In genomic region chr11:65555693-65556231, GRCh38 we compare ENCODE assay signal across 8 cellular contexts. TPM values are rescaled to one million over a fixed set of nuclear protein-coding genes. Genes with fewer than 3 reads are reported as not detected.
DNase-seq lines count a peak whose midpoint lies in the region; ATAC-seq and TF ChIP-seq lines count a peak whose summit lies in the region.

No MANE protein-coding gene starts in this region.

- DNase-seq in activated naive CD4-positive, alpha-beta T cell treated with Interleukin-2 at 50 U/mL for 16 hours: peak; percentile 41
- DNase-seq in activated naive CD4-positive, alpha-beta T cell treated with anti-CD3 and anti-CD28 coated beads, Interleukin-2, amount 50 U/mL, for 16 hours: no peak
- DNase-seq in hepatocyte (ENCODE audit: low spot score) (peak; percentile 80), uterus (peak in 1 of 2 donors; percentile 63), NCI-H2171 (lab: John Stamatoyannopoulos, UW) (no peak), NCI-H2081 (lab: John Stamatoyannopoulos, UW) (no peak)

- intact Hi-C loops in uterus (cut with DNase I; ENCODE audit: low total_unique reads): no loop called here

- TF ChIP-seq POLR2A in uterus (IDR thresholded peaks at IDR 0.05): no peak

- H3K27ac ChIP-seq in hepatocyte (peak overlapping the region; percentile 98), uterus (peak overlapping the region; percentile 99 to 100)

- no peaks in the 10 kb centered on the region for H4K20me1 ChIP-seq in hepatocyte (ENCODE audit: insufficient read depth, poor library complexity, severe bottlenecking)

- peaks cover 72% of the 10 kb centered on the region for H3K4me1 Mint-ChIP-seq in activated naive CD8-positive, alpha-beta T cell (ENCODE audit: low read depth)

- H3K4me3 ChIP-seq in hepatocyte (no peak overlapping the region), uterus (no peak overlapping the region)

- no peaks in the 10 kb centered on the region for H3K9me2 ChIP-seq in hepatocyte (replicated peaks; ENCODE audit: insufficient read depth)

- peak overlapping the region; percentile 96 for H3K4me2 ChIP-seq in hepatocyte

- no peaks in the 10 kb centered on the region for H3K27me3 Mint-ChIP-seq in activated naive CD8-positive, alpha-beta T cell

- H3K36me3 Mint-ChIP-seq in activated naive CD8-positive, alpha-beta T cell: no peaks in the 10 kb centered on the region

- H2AFZ ChIP-seq in hepatocyte: no peak overlapping the region

- H3K9me3 ChIP-seq in hepatocyte (ENCODE audit: low read depth) (no peaks in the 10 kb centered on the region), uterus (no peaks in the 10 kb centered on the region)

- peaks cover 29% of the 10 kb centered on the region for H3K79me2 ChIP-seq in hepatocyte

- WGBS in hepatocyte (ENCODE audit: low lambda C conversion rate, missing lambda C conversion rate): 56% methylated on average over 6 of the region's 6 CpGs

- TF ChIP-seq CTCF in hepatocyte (IDR thresholded peaks at IDR 0.05; ENCODE audit: poor library complexity) (no peak), uterus (IDR thresholded peaks at IDR 0.05) (no peak)

- no peak for ATAC-seq in HG02642 (IDR thresholded peaks at IDR 0.05; ENCODE audit: poor library complexity, unreplicated experiment)

- H3K4me1 ChIP-seq in hepatocyte (ENCODE audit: insufficient read depth): peaks cover 55% of the 10 kb centered on the region
- peaks cover under 1 to 21% of the 10 kb centered on the region in 2 donors for H3K4me1 ChIP-seq in uterus

- peak overlapping the region; percentile 88 for H3K4me3 Mint-ChIP-seq in activated naive CD8-positive, alpha-beta T cell

- peak overlapping the region; percentile 94 for H3K27ac Mint-ChIP-seq in activated naive CD8-positive, alpha-beta T cell

- H3K36me3 ChIP-seq in hepatocyte (replicated peaks; ENCODE audit: insufficient read depth, low read depth): no peaks in the 10 kb centered on the region
- no peaks in the 10 kb centered on the region for H3K36me3 ChIP-seq in uterus

- H3K9me3 Mint-ChIP-seq in activated naive CD8-positive, alpha-beta T cell (ENCODE audit: low read depth): no peaks in the 10 kb centered on the region

- H3K27me3 ChIP-seq in hepatocyte: no peaks in the 10 kb centered on the region
- no peaks in the 10 kb centered on the region for H3K27me3 ChIP-seq in uterus

RNA-seq across cellular contexts. Expression of gene LTBP3, which starts 2.4 kb away (rescaled TPM):
- 46.0 and 53.7 TPM in 2 replicates for total RNA-seq in hepatocyte
- 85.3 and 101 TPM in 2 replicates for polyA plus RNA-seq in hepatocyte
- total RNA-seq in uterus: 100 to 1,000 TPM; 131 to 240 (median 217) TPM

RNA-seq across cellular contexts. Expression of gene ZNRD2, which starts 14.5 kb away (rescaled TPM):
- total RNA-seq in hepatocyte (20.5 and 20.8 TPM in 2 replicates), uterus (10 to 100 TPM; 12.3 to 42.6 (median 31.6) TPM)
- polyA plus RNA-seq in hepatocyte: 52.4 and 57.3 TPM in 2 replicates

RNA-seq across cellular contexts. Expression of gene FAM89B, which starts 16.6 kb away (rescaled TPM):
- total RNA-seq in hepatocyte (28.5 and 34.1 TPM in 2 replicates), uterus (10 to 100 TPM; 13.9 to 83.0 (median 40.8) TPM)
- 105 and 112 TPM in 2 replicates for polyA plus RNA-seq in hepatocyte

RNA-seq across cellular contexts. Expression of gene EHBP1L1, which starts 20.1 kb away (rescaled TPM):
- total RNA-seq in hepatocyte (8.4 and 20.9 TPM in 2 replicates), uterus (100 to 1,000 TPM in 1 of 4 donors, 10 to 100 TPM in 3; 44.2 to 159 (median 69.5) TPM)
- polyA plus RNA-seq in hepatocyte: 12.5 and 18.1 TPM in 2 replicates

RNA-seq across cellular contexts. Expression of gene SCYL1, which starts 30.9 kb away (rescaled TPM):
- total RNA-seq in hepatocyte (80.4 and 83.9 TPM in 2 replicates), uterus (100 to 1,000 TPM in 1 of 4 donors, 10 to 100 TPM in 3; 28.8 to 101 (median 70.1) TPM)
- 162 and 167 TPM in 2 replicates for polyA plus RNA-seq in hepatocyte

Comparison
In these comparisons a context has a peak if more than half of its experiments do, and no peak if none do; other contexts are left out.
1. DNase-seq: peak in activated naive CD4-positive, alpha-beta T cell treated with Interleukin-2 at 50 U/mL for 16 hours (single experiment) and hepatocyte (single experiment); none in activated naive CD4-positive, alpha-beta T cell treated with anti-CD3 and anti-CD28 coated beads, Interleukin-2, amount 50 U/mL, for 16 hours (single experiment), NCI-H2171 (single experiment) and NCI-H2081 (0 of 2).